ENCODE assay signal across 8 cellular contexts in the genomic region with DNA sequence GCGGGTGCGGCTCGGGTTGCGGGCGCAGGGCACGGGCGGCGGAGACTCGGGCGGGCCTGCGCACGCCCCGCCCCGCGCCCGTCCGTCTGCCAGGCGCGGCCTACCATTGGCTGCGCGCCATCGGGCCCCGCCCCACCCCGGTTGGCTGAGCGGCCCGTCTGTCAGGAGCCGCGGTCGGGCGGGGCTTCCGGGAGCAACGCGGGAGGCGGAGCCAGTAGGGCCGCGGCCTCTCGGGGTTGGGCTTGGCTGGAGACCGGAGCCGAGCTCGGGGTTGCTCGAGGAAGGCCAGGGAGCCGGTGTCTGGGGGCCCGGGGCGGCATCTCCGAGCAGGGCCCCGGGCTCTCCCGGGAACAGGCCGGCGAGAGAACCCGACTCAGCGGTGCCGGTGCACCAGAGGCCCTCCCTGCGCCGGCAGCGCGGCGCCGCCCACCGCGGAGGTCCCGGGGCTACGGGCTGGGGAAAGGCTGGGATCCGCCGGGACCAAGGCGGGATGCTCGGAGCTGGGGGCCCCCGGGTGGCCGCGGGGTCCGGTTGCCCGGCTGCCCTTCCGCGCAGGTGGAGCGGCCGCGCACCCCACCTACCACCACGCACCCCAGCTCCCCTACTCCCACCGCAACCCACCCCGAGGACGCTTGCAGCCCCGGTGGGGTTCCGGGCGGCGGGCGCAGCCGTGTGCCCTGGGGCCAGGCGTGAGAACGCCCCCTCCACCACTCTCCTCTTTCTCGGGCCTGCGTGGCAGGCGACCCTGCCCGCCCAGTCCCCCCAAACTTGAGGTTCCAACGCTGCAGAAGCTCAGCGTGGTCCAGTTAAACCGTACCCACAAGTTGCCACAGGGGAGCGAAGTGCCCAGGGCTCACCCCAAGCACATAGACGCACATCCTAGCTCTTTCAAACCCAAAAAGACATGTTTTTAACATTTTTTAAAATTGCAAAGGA. TPM values are rescaled to one million over a fixed set of nuclear protein-coding genes. Genes with fewer than 3 reads are reported as not detected.
DNase-seq lines count a peak whose midpoint lies in the region; ATAC-seq and TF ChIP-seq lines count a peak whose summit lies in the region.

A gene (minus strand): TSS at position 58 of the 936 bp plus-strand sequence.

- no peaks in the 10 kb centered on the region for H3F3A ChIP-seq in Loucy (ENCODE audit: low read depth)
- H3F3A ChIP-seq in neural cell (ENCODE audit: insufficient read depth, low read length, poor library complexity, severe bottlenecking): no peaks in the 10 kb centered on the region

- H3K27ac Mint-ChIP-seq in stimulated activated naive CD8-positive, alpha-beta T cell treated with anti-CD3 and anti-CD28 coated beads, Interleukin-15, amount 100 ng/mL, for 72 hours: peak within 1 kb of the TSS; percentile 96 to 97

- TF ChIP-seq RAD21 in neural cell (conservative IDR thresholded peaks at IDR 0.05): no peak

- H3K4me3 Mint-ChIP-seq in stimulated activated naive CD8-positive, alpha-beta T cell treated with anti-CD3 and anti-CD28 coated beads, Interleukin-15, amount 100 ng/mL, for 72 hours: peak within 1 kb of the TSS; percentile 92 to 96

- H3K27me3 ChIP-seq in Loucy (ENCODE audit: insufficient read depth, low read length, poor library complexity, severe bottlenecking) (no peaks in the 10 kb centered on the region), neural cell (ENCODE audit: insufficient read depth, low read depth, low read length) (no peaks in the 10 kb centered on the region)

- DNase-seq in Daoy (ENCODE audit: low read depth) (peak; percentile 95), H4 (ENCODE audit: low spot score) (peak; percentile 87), SHP77 (lab: John Stamatoyannopoulos, UW) (peak; percentile 37 to 70), fibroblast of the aortic adventitia (ENCODE audit: low read depth) (peak; percentile 93)
- DNase-seq in activated effector memory CD4-positive, alpha-beta T cell treated with Interleukin-2 at 50 U/mL for 16 hours: peak; percentile 95
- DNase-seq in stimulated activated naive CD8-positive, alpha-beta T cell treated with anti-CD3 and anti-CD28 coated beads, Interleukin-15, amount 100 ng/mL, for 72 hours: peak; percentile 97 to 98

- H4K20me1 ChIP-seq in Loucy (ENCODE audit: insufficient read depth, low read length, poor library complexity, severe bottlenecking) (peaks cover 18% of the 10 kb centered on the region), neural cell (ENCODE audit: insufficient read depth) (no peaks in the 10 kb centered on the region)

- H3K27me3 Mint-ChIP-seq in stimulated activated naive CD8-positive, alpha-beta T cell treated with anti-CD3 and anti-CD28 coated beads, Interleukin-15, amount 100 ng/mL, for 72 hours: no peaks in the 10 kb centered on the region

- TF ChIP-seq EP300 in neural cell (conservative IDR thresholded peaks at IDR 0.05; ENCODE audit: poor library complexity, severe bottlenecking): no peak

- peaks cover 17% of the 10 kb centered on the region for H3K79me2 ChIP-seq in Loucy (ENCODE audit: insufficient read depth, low read length)
- peaks cover 8% of the 10 kb centered on the region for H3K79me2 ChIP-seq in neural cell (replicated peaks; ENCODE audit: insufficient read depth, low read length)

- TF ChIP-seq CTCF in Loucy (conservative IDR thresholded peaks at IDR 0.05; ENCODE audit: low read length) (no peak), fibroblast of the aortic adventitia (IDR thresholded peaks at IDR 0.05; ENCODE audit: insufficient read depth, low read length) (no peak), neural cell (IDR thresholded peaks at IDR 0.05; ENCODE audit: poor library complexity, severe bottlenecking) (no peak)

- H3K9me2 ChIP-seq in Loucy (replicated peaks; ENCODE audit: low read depth, low read length): no peaks in the 10 kb centered on the region
- no peaks in the 10 kb centered on the region for H3K9me2 ChIP-seq in neural cell (ENCODE audit: insufficient read depth, low read length)

- peaks cover 17% of the 10 kb centered on the region for H3K4me1 ChIP-seq in Loucy (ENCODE audit: insufficient read depth, low read length, poor library complexity, severe bottlenecking)

- peaks cover 31% of the 10 kb centered on the region for H3K4me1 Mint-ChIP-seq in stimulated activated naive CD8-positive, alpha-beta T cell treated with anti-CD3 and anti-CD28 coated beads, Interleukin-15, amount 100 ng/mL, for 72 hours

- peaks cover 4% of the 10 kb centered on the region; the same call in 1 of the 2 replicates for H3K36me3 ChIP-seq in Loucy (ENCODE audit: insufficient read depth, low read length)
- no peaks in the 10 kb centered on the region for H3K36me3 ChIP-seq in neural cell (ENCODE audit: insufficient read depth, low read length)

- H3K4me3 ChIP-seq in Loucy (ENCODE audit: low read length, poor library complexity, severe bottlenecking): peak within 1 kb of the TSS; percentile 94
- peak within 1 kb of the TSS; percentile 79 for H3K4me3 ChIP-seq in fibroblast of the aortic adventitia (ENCODE audit: low read depth, low read length)
- peak within 1 kb of the TSS; percentile 92 for H3K4me3 ChIP-seq in neural cell (ENCODE audit: low read length)

- H3K9me3 ChIP-seq in Loucy (ENCODE audit: insufficient read depth, low read depth, low read length) (no peaks in the 10 kb centered on the region), neural cell (ENCODE audit: low read length) (no peaks in the 10 kb centered on the region)

- H3K9ac ChIP-seq in Loucy (ENCODE audit: low read depth, low read length, poor library complexity, severe bottlenecking): peak within 1 kb of the TSS; percentile 85
- peak within 1 kb of the TSS; percentile 83 for H3K9ac ChIP-seq in neural cell (ENCODE audit: low read length)

- H3K4me2 ChIP-seq in Loucy (ENCODE audit: low read depth, low read length, poor library complexity, severe bottlenecking): peak within 1 kb of the TSS; percentile 94
- H3K4me2 ChIP-seq in neural cell (ENCODE audit: low read length): peak within 1 kb of the TSS; percentile 80

- H3K27ac ChIP-seq in neural cell (ENCODE audit: low read length): peak within 1 kb of the TSS; percentile 79

- ATAC-seq in stimulated activated naive CD8-positive, alpha-beta T cell treated with anti-CD3 and anti-CD28 coated beads, Interleukin-15, amount 100 ng/mL, for 72 hours: peak; percentile 87

- no peaks in the 10 kb centered on the region for H3K9me3 Mint-ChIP-seq in stimulated activated naive CD8-positive, alpha-beta T cell treated with anti-CD3 and anti-CD28 coated beads, Interleukin-15, amount 100 ng/mL, for 72 hours

- H2AFZ ChIP-seq in Loucy (ENCODE audit: low read length): peak within 1 kb of the TSS; percentile 87
- peak within 1 kb of the TSS; percentile 40 for H2AFZ ChIP-seq in neural cell (ENCODE audit: low read depth, low read length)

TF ChIP-seq in neural cell, 6 proteins besides CTCF, POLR2A, EP300 and RAD21:
- TF ChIP-seq TAF1 (IDR thresholded peaks at IDR 0.05; ENCODE audit: low read depth) (peak; percentile 73), SMC3 (conservative IDR thresholded peaks at IDR 0.05; ENCODE audit: poor library complexity) (peak; percentile 34), POLR2AphosphoS5 (IDR thresholded peaks at IDR 0.05) (peak; percentile 90), MXI1 (conservative IDR thresholded peaks at IDR 0.05; ENCODE audit: poor library complexity, severe bottlenecking) (peak; percentile 52), EZH2 (IDR thresholded peaks at IDR 0.05; ENCODE audit: borderline replicate concordance, insufficient read depth, low read length, poor library complexity, severe bottlenecking) (no peak)
- TF ChIP-seq, protein P1, sequence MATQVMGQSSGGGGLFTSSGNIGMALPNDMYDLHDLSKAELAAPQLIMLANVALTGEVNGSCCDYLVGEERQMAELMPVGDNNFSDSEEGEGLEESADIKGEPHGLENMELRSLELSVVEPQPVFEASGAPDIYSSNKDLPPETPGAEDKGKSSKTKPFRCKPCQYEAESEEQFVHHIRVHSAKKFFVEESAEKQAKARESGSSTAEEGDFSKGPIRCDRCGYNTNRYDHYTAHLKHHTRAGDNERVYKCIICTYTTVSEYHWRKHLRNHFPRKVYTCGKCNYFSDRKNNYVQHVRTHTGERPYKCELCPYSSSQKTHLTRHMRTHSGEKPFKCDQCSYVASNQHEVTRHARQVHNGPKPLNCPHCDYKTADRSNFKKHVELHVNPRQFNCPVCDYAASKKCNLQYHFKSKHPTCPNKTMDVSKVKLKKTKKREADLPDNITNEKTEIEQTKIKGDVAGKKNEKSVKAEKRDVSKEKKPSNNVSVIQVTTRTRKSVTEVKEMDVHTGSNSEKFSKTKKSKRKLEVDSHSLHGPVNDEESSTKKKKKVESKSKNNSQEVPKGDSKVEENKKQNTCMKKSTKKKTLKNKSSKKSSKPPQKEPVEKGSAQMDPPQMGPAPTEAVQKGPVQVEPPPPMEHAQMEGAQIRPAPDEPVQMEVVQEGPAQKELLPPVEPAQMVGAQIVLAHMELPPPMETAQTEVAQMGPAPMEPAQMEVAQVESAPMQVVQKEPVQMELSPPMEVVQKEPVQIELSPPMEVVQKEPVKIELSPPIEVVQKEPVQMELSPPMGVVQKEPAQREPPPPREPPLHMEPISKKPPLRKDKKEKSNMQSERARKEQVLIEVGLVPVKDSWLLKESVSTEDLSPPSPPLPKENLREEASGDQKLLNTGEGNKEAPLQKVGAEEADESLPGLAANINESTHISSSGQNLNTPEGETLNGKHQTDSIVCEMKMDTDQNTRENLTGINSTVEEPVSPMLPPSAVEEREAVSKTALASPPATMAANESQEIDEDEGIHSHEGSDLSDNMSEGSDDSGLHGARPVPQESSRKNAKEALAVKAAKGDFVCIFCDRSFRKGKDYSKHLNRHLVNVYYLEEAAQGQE (IDR thresholded peaks at IDR 0.05; ENCODE audit: borderline replicate concordance): peak; percentile 32

RNA-seq across cellular contexts. Expression of the gene that starts here (rescaled TPM):
- total RNA-seq in Daoy (2014; rRNA removed; shearing (Covaris generic)): 67.4 and 75.8 TPM in 2 replicates
- total RNA-seq in H4 (2014; rRNA removed; shearing (Covaris generic)): 64.1 and 76.1 TPM in 2 replicates
- 34.6 and 44.4 TPM in 2 replicates for total RNA-seq in fibroblast of the aortic adventitia (ENCODE audit: low replicate concordance)
- 119 and 120 TPM in 2 replicates for polyA plus RNA-seq in neural cell
- polyA minus RNA-seq in neural cell: 50.2 and 55.7 TPM in 2 replicates

Comparison
In these comparisons a context has a peak if more than half of its experiments do, and no peak if none do; other contexts are left out.
1. Peak in every context shown above with its lines: DNase-seq, ATAC-seq, H3K4me3 ChIP-seq and H3K27ac ChIP-seq.